Comparison of ENCODE assay signal across 23 cellular contexts in genomic region chr16:578232-578869, GRCh38. TPM values are rescaled to one million over a fixed set of nuclear protein-coding genes. Genes with fewer than 3 reads are reported as not detected.
A peak's percentile ranks its signal among the peaks of the same experiment; 100 is the strongest.
DNase-seq lines count a peak whose midpoint lies in the region.
"Had no signal": no experiment of that assay in that cellular context is flagged by ENCODE, and none has a peak within 500 bp of the region (broad histone marks: within the 10 kb centered on the region; RNA-seq: fewer than 3 reads in every experiment).

No MANE protein-coding gene starts in this region.

- no peaks in the 10 kb centered on the region for H3K9me2 ChIP-seq in Karpas-422 (replicated peaks; ENCODE audit: insufficient read depth, low read length)
- H3K9me2 ChIP-seq: SK-N-SH had no signal

- H3K56ac ChIP-seq in mesendoderm (ENCODE audit: low read length), result peak overlapping the region; percentile 65

- no peak overlapping the region for H4K5ac ChIP-seq in mesendoderm (ENCODE audit: low read length)

- no peak overlapping the region for H4K8ac ChIP-seq in mesendoderm (ENCODE audit: low read depth, low read length)

- no peaks in the 10 kb centered on the region for H3K79me1 ChIP-seq in mesendoderm (ENCODE audit: low read length)

- no peak overlapping the region for H2BK120ac ChIP-seq in mesendoderm (ENCODE audit: low read depth, low read length)

- H3K4me2 ChIP-seq in BLaER1, result peak overlapping the region; percentile 84
- H3K4me2 ChIP-seq in Karpas-422 (ENCODE audit: low read depth, low read length, poor library complexity, severe bottlenecking), result peak overlapping the region; percentile 29
- H3K4me2 ChIP-seq in mesendoderm (ENCODE audit: low read length), result no peak overlapping the region
- H3K4me2 ChIP-seq: KMS-11, SK-N-SH had no signal

- DNase-seq in Karpas-422 (peak; percentile 66), mesendoderm (no peak), DMS153 (lab: John Stamatoyannopoulos, UW) (no peak), DMS114 treated with DMSO at 0.1 percent for 48 hours (lab: John Stamatoyannopoulos, UW; ENCODE audit: unreplicated experiment) (no peak), NCI-H524 treated with DMSO at 0.1 percent for 48 hours (lab: John Stamatoyannopoulos, UW) (no peak)
- DNase-seq: amniotic stem cell, NCI-H1436 treated with DMSO at 0.1 percent for 48 hours, NCI-H2107 had no signal

- H3K27ac ChIP-seq in BLaER1 (0 out of 2 replicates have a peak overlapping the region, but pooled peaks have one; percentile 48), Karpas-422 (ENCODE audit: low read length) (peak overlapping the region; percentile 86), mesendoderm (ENCODE audit: low read depth, low read length) (no peak overlapping the region)
- H3K27ac ChIP-seq: C4-2B, epithelial cell of prostate, KMS-11, stomach, thyroid gland had no signal

- WGBS in mesendoderm (ENCODE audit: extremely low coverage, insufficient coverage, low lambda C conversion rate), result no CpG with 5 or more reads among the region's 24 CpGs

- H2BK15ac ChIP-seq in mesendoderm (replicated peaks; ENCODE audit: low read depth), result no peak overlapping the region

- no peaks in the 10 kb centered on the region for H3K9me3 ChIP-seq in BLaER1
- no peaks in the 10 kb centered on the region for H3K9me3 ChIP-seq in Karpas-422 (ENCODE audit: low read length)
- H3K9me3 ChIP-seq: Caco-2, HAP-1, SK-N-SH, stomach, thyroid gland had no signal

- peaks cover 37% of the 10 kb centered on the region for H3K36me3 ChIP-seq in BLaER1
- no peaks in the 10 kb centered on the region for H3K36me3 ChIP-seq in Karpas-422 (ENCODE audit: insufficient read depth, low read length)
- H3K36me3 ChIP-seq in mesendoderm (ENCODE audit: control insufficient read depth, insufficient read depth, low read length), result no peaks in the 10 kb centered on the region

- H3K9ac ChIP-seq in BLaER1, result 0 out of 2 replicates have a peak overlapping the region, but pooled peaks have one; percentile 10
- H3K9ac ChIP-seq in Karpas-422 (ENCODE audit: low read length), result peak overlapping the region; percentile 41
- peak overlapping the region; percentile 4 for H3K9ac ChIP-seq in mesendoderm (ENCODE audit: low read length)
- H3K9ac ChIP-seq: KMS-11, SK-N-SH had no signal

- no peak overlapping the region for H2AK5ac ChIP-seq in mesendoderm (ENCODE audit: low read length)

- H3K4me1 ChIP-seq in BLaER1 (peaks cover 70% of the 10 kb centered on the region), Karpas-422 (ENCODE audit: low read length) (peaks cover 39% of the 10 kb centered on the region), mesendoderm (ENCODE audit: control insufficient read depth, low read depth, low read length) (no peaks in the 10 kb centered on the region)
- H3K4me1 ChIP-seq: Caco-2, HAP-1, thyroid gland had no signal

- H3K27me3 ChIP-seq in BLaER1, result no peaks in the 10 kb centered on the region
- no peaks in the 10 kb centered on the region for H3K27me3 ChIP-seq in Karpas-422 (ENCODE audit: low read length)
- H3K27me3 ChIP-seq in mesendoderm (ENCODE audit: insufficient read depth, low read length, poor library complexity), result no peaks in the 10 kb centered on the region
- H3K27me3 ChIP-seq: stomach, thyroid gland had no signal

- no peak overlapping the region for H3K4me3 ChIP-seq in BLaER1
- no peak overlapping the region for H3K4me3 ChIP-seq in Karpas-422 (ENCODE audit: low read length)
- H3K4me3 ChIP-seq in mesendoderm (ENCODE audit: low read length), result no peak overlapping the region
- H3K4me3 ChIP-seq: thyroid gland had no signal

- no peak overlapping the region for H2AFZ ChIP-seq in Karpas-422 (ENCODE audit: low read length)

- no peak overlapping the region for H3K4ac ChIP-seq in mesendoderm (ENCODE audit: low read depth, low read length)

- H3K18ac ChIP-seq in mesendoderm (ENCODE audit: low read length), result no peak overlapping the region

- no peaks in the 10 kb centered on the region for H3K79me2 ChIP-seq in Karpas-422 (ENCODE audit: low read length)
- no peaks in the 10 kb centered on the region for H3K79me2 ChIP-seq in mesendoderm (ENCODE audit: control insufficient read depth, insufficient read depth, low read length)

- H2BK5ac ChIP-seq in mesendoderm (ENCODE audit: low read length), result no peak overlapping the region

- H4K20me1 ChIP-seq in BLaER1 (peaks cover 32% of the 10 kb centered on the region), Karpas-422 (ENCODE audit: insufficient read depth, low read depth, low read length) (no peaks in the 10 kb centered on the region)

- H3K23ac ChIP-seq in mesendoderm (ENCODE audit: low read length), result no peak overlapping the region

RNA-seq across cellular contexts. Expression of gene PIGQ, which starts 8.6 kb away (rescaled TPM):
- total RNA-seq in Karpas-422 (2014; rRNA removed; shearing (Covaris generic); ENCODE audit: low replicate concordance), result 35.7 and 64.3 TPM in 2 replicates
- polyA plus RNA-seq in mesendoderm (2013, experiment 1 of 2), result 12.1 TPM
- polyA plus RNA-seq in mesendoderm (2013, experiment 2 of 2), result 12.6 TPM

RNA-seq across cellular contexts. Expression of gene RAB40C, which starts 11.5 kb away (rescaled TPM):
- total RNA-seq in Karpas-422 (2014; rRNA removed; shearing (Covaris generic); ENCODE audit: low replicate concordance), result 5.9 and 11.3 TPM in 2 replicates
- 10.0 TPM for polyA plus RNA-seq in mesendoderm (2013, experiment 1 of 2)
- polyA plus RNA-seq in mesendoderm (2013, experiment 2 of 2), result 9.8 TPM

RNA-seq across cellular contexts. Expression of gene NHLRC4, which starts 11.5 kb away (rescaled TPM):
- total RNA-seq in Karpas-422 (2014; rRNA removed; shearing (Covaris generic); ENCODE audit: low replicate concordance), result 3.7 and 5.9 TPM in 2 replicates
- 0.08 TPM for polyA plus RNA-seq in mesendoderm (2013, experiment 1 of 2)
- polyA plus RNA-seq in mesendoderm (2013, experiment 2 of 2), result 0.07 TPM
- total RNA-seq: Caco-2 had no signal

RNA-seq across cellular contexts. Expression of gene PRR35, which starts 18.2 kb away (rescaled TPM):
- not detected in 2 replicates for total RNA-seq in Karpas-422 (2014; rRNA removed; shearing (Covaris generic); ENCODE audit: low replicate concordance)
- polyA plus RNA-seq in mesendoderm (2013, experiment 1 of 2), result 0.04 TPM
- polyA plus RNA-seq in mesendoderm (2013, experiment 2 of 2), result 0.03 TPM
- total RNA-seq: activated CD4-positive, alpha-beta memory T cell treated with anti-CD3 and anti-CD28 coated beads, Interleukin-2, amount 10 ng/mL, durations not matched to agents 7 days and 5 days; activated T-helper 17 cell treated with anti-CD3 and anti-CD28 coated beads, Interleukin-2, amount 50 U/mL, for 72 hours; Caco-2; glomerular endothelial cell; lower leg skin; osteocyte; stomach; thyroid gland had no signal
- polyA plus RNA-seq: keratinocyte, SK-N-SH, stomach had no signal

RNA-seq across cellular contexts. Expression of gene CAPN15, which starts 50.8 kb away (rescaled TPM):
- total RNA-seq in Karpas-422 (2014; rRNA removed; shearing (Covaris generic); ENCODE audit: low replicate concordance), result 26.7 and 51.3 TPM in 2 replicates
- 41.7 TPM for polyA plus RNA-seq in mesendoderm (2013, experiment 1 of 2)
- polyA plus RNA-seq in mesendoderm (2013, experiment 2 of 2), result 42.1 TPM
